23 cellular contexts compared by ENCODE assay signal in the genomic region with DNA sequence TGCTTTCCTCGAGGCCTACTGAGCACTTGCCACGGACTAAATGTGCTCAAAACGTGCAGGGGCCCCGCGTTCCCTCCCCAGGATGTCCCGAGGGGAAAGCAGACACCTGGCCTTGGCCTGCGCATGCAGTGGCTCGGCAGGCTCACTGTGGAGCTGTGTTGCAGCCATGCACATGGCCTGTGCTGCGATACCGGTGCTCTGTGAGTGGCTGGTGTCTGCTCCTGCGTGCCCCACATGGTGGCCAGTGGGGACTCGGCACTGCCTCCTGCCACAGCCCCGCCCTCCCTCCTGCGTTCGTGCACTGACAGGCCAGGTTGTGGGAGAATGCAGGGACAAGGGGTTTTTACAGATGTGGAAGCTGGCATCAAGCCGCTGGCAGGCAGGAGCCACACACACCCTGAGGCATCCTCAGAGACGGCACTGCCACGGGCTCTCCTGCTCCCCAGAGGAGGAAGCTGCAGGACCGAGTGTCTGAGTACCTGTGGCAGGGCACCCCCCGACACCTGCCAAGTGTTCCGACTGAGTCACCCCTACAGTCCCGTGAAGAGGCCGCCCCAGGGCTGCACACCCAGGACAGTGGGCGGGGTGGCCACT. TPM values are rescaled to one million over a fixed set of nuclear protein-coding genes. Genes with fewer than 3 reads are reported as not detected.
A peak's percentile ranks its signal among the peaks of the same experiment; 100 is the strongest.
DNase-seq lines count a peak whose midpoint lies in the region; ATAC-seq, FAIRE-seq and TF ChIP-seq lines count a peak whose summit lies in the region.
"Had no signal": no experiment of that assay in that cellular context is flagged by ENCODE, and none has a peak within 500 bp of the region (broad histone marks: within the 10 kb centered on the region; RNA-seq: fewer than 3 reads in every experiment).

No MANE protein-coding gene starts in this region.

- FAIRE-seq in keratinocyte (lab: Jason Lieb, UNC): no peak
- FAIRE-seq: A204.1, bronchial epithelial cell, endothelial cell of umbilical vein had no signal

- CTCF ChIA-PET in T-cell (lab: Charles Lee): no interaction called here

- no peaks in the 10 kb centered on the region for H3K9me3 Mint-ChIP-seq in T-cell
- H3K9me3 Mint-ChIP-seq: IgD-negative memory B cell had no signal

- H3K27ac ChIP-seq in keratinocyte (ENCODE audit: control insufficient read depth, insufficient read depth, low read length) (no peak overlapping the region), adrenal gland (no peak overlapping the region)
- H3K27ac ChIP-seq: HL-60 had no signal

- POLR2A ChIA-PET in T-cell (lab: Charles Lee): no interaction called here

- no peak overlapping the region for H3K9ac ChIP-seq in keratinocyte (ENCODE audit: control insufficient read depth, extremely low read depth, insufficient read depth, low read length)

- dilution Hi-C loops in keratinocyte (cut with MboI; ENCODE audit: extremely low pct_ligation_motif_present, low sequenced_read_pairs): no loop called here

- no peaks in the 10 kb centered on the region for H3K27me3 Mint-ChIP-seq in T-cell
- H3K27me3 Mint-ChIP-seq: IgD-negative memory B cell had no signal

- H3K4me1 ChIP-seq in BE2C: no peaks in the 10 kb centered on the region
- peaks cover 12% of the 10 kb centered on the region for H3K4me1 ChIP-seq in keratinocyte (ENCODE audit: control insufficient read depth, extremely low read depth, insufficient read depth, low read length)
- no peaks in the 10 kb centered on the region for H3K4me1 ChIP-seq in adrenal gland (replicated peaks in 1 of 2)

- WGBS in adrenal gland, 4 donors: 64 to 83% (median 78%) methylated on average over 10 to 24 of the region's 24 CpGs

- peaks cover 18% of the 10 kb centered on the region for H3K36me3 Mint-ChIP-seq in T-cell
- H3K36me3 Mint-ChIP-seq: IgD-negative memory B cell had no signal

- no peak for ATAC-seq in T-cell (replicated peaks in 1 of 4)
- no peak for ATAC-seq in HG02642 (IDR thresholded peaks at IDR 0.05; ENCODE audit: poor library complexity, unreplicated experiment)

- H3K9me3 ChIP-seq in BE2C (no peaks in the 10 kb centered on the region), keratinocyte (ENCODE audit: control insufficient read depth, low read depth, low read length) (no peaks in the 10 kb centered on the region), adrenal gland (replicated peaks in 1 of 3) (no peaks in the 10 kb centered on the region)

- no peaks in the 10 kb centered on the region for H4K20me1 ChIP-seq in keratinocyte (ENCODE audit: control insufficient read depth, extremely low read depth, insufficient read depth, low read length)

- H3K79me2 ChIP-seq in keratinocyte (ENCODE audit: control insufficient read depth, insufficient read depth, low read length): no peaks in the 10 kb centered on the region

- H3K4me2 ChIP-seq in keratinocyte (ENCODE audit: control insufficient read depth, extremely low read depth, insufficient read depth, low read depth, low read length): peak overlapping the region; percentile 37

- intact Hi-C loops in adrenal gland (cut with DNase I): loop anchor here in 1 of 2 donors (5.0 kb wide), 1 partner anchor 242 kb away; no protein-coding TSS in a partner anchor

- DNase-seq in NCI-H2171 treated with DMSO at 0.1 percent for 48 hours (lab: John Stamatoyannopoulos, UW) (peak; percentile 14), NCI-H2171 (lab: John Stamatoyannopoulos, UW) (no peak), BE2C (peak; percentile 73), T-cell (no peak), keratinocyte (ENCODE audit: low read depth, low spot score) (no peak), medulla oblongata (ENCODE audit: extremely low spot score) (no peak), adrenal gland (no peak)
- DNase-seq: activated CD4-positive, alpha-beta T cell treated with anti-CD3 and anti-CD28 coated beads for 1 hour; activated effector memory CD4-positive, alpha-beta T cell treated with Interleukin-2 at 50 U/mL for 16 hours; amniotic stem cell; MM.1S; NCI-H1694; NCI-H226; occipital lobe; stimulated activated CD8-positive, alpha-beta memory T cell treated with anti-CD3 and anti-CD28 coated beads, Interleukin-4, amount 100 ng/mL, for 48 hours had no signal

- H3K27ac Mint-ChIP-seq in T-cell: peak overlapping the region; percentile 19 to 72
- H3K27ac Mint-ChIP-seq: IgD-negative memory B cell had no signal

- no peak for TF ChIP-seq CTCF in BE2C (IDR thresholded peaks at IDR 0.05; ENCODE audit: low read depth, low read length)
- no peak for TF ChIP-seq CTCF in keratinocyte (optimal IDR thresholded peaks at IDR 0.05 in 1 of 3, IDR thresholded peaks at IDR 0.05 in 1 of 3, conservative IDR thresholded peaks at IDR 0.05 in 1 of 3; ENCODE audit: extremely low read depth in 1 of 3, insufficient read depth in 2 of 3, low read length in 3 of 3)
- TF ChIP-seq CTCF in adrenal gland (IDR thresholded peaks at IDR 0.05): no peak

- peaks cover 9 to 21% (median 17%) of the 10 kb centered on the region in 3 donors for H3K4me1 Mint-ChIP-seq in T-cell

- TF ChIP-seq POLR2A in adrenal gland (IDR thresholded peaks at IDR 0.05): no peak

- no peak overlapping the region for H3K4me3 Mint-ChIP-seq in T-cell

- H3K27me3 ChIP-seq in BE2C: 0 out of 2 replicates have a peak, but pooled peaks cover 3% of the 10 kb centered on the region
- peaks cover 87% of the 10 kb centered on the region for H3K27me3 ChIP-seq in keratinocyte (ENCODE audit: control insufficient read depth, extremely low read depth, insufficient read depth, low read length)
- H3K27me3 ChIP-seq in adrenal gland: no peaks in the 10 kb centered on the region

- H2AFZ ChIP-seq in keratinocyte (ENCODE audit: control insufficient read depth, low read length): no peak overlapping the region

- H3K4me3 ChIP-seq in BE2C (ENCODE audit: low read depth, low read length) (no peak overlapping the region), keratinocyte (ENCODE audit: control insufficient read depth in 2 of 3, extremely low read depth in 1 of 3, insufficient read depth in 2 of 3, low read depth in 1 of 3, low read length in 3 of 3) (peak overlapping the region in 1 of 3 experiments; percentile 7), adrenal gland (no peak overlapping the region)

- H3K36me3 ChIP-seq in BE2C: no peaks in the 10 kb centered on the region
- H3K36me3 ChIP-seq in keratinocyte (ENCODE audit: control insufficient read depth in 2 of 2, extremely low read depth in 1 of 2, insufficient read depth in 2 of 2, low read length in 2 of 2): no peaks in the 10 kb centered on the region
- no peaks in the 10 kb centered on the region for H3K36me3 ChIP-seq in adrenal gland (replicated peaks in 1 of 2)

- no peaks in the 10 kb centered on the region for H3K9me1 ChIP-seq in keratinocyte (ENCODE audit: control insufficient read depth, extremely low read depth, insufficient read depth, low read length)

RNA-seq across cellular contexts. Expression of a gene that starts 16.9 kb away (rescaled TPM):
- polyA plus RNA-seq in BE2C (2012; ENCODE audit: insufficient read depth, insufficient read length, low read depth): 217 TPM
- 10 to 100 TPM; 73.4 to 91.1 (median 90.2) TPM for total RNA-seq in T-cell
- polyA plus RNA-seq in keratinocyte: 132 to 140 TPM (median 137 TPM) in 3 replicates
- 97.7 TPM for polyA plus RNA-seq in keratinocyte (2011; ENCODE audit: low read depth)
- 114 and 141 TPM in 2 replicates for polyA plus RNA-seq in keratinocyte (2011; cell fraction: cytosol; rRNA removed)
- 152 and 154 TPM in 2 replicates for polyA plus RNA-seq in keratinocyte (2011; cell fraction: nucleus; rRNA removed)
- 111 and 120 TPM in 2 replicates for polyA plus RNA-seq in keratinocyte (2012; ENCODE audit: low replicate concordance)
- polyA minus RNA-seq in keratinocyte: 69.3 to 118 TPM (median 90.8 TPM) in 3 replicates
- polyA minus RNA-seq in keratinocyte (2011; cell fraction: cytosol; rRNA and poly(A)+ RNA removed): 232 TPM
- polyA minus RNA-seq in keratinocyte (2011; cell fraction: nucleus; rRNA and poly(A)+ RNA removed): 92.1 and 106 TPM in 2 replicates
- 100 to 1,000 TPM; 114 to 467 (median 251) TPM for total RNA-seq in adrenal gland
- polyA plus RNA-seq in adrenal gland: 100 to 1,000 TPM; 110 to 138 (median 118) TPM

RNA-seq across cellular contexts. Expression of a gene that starts 30.3 kb away (rescaled TPM):
- not detected for polyA plus RNA-seq in BE2C (2012; ENCODE audit: insufficient read depth, insufficient read length, low read depth)
- total RNA-seq in T-cell (100 to 1,000 TPM; 249 to 498 (median 304) TPM), adrenal gland (100 to 1,000 TPM in 4 of 8 donors, 10 to 100 TPM in 4; 68.2 to 212 (median 120) TPM)
- polyA plus RNA-seq in keratinocyte (0.55 to 0.86 TPM (median 0.72 TPM) in 3 replicates), adrenal gland (100 to 1,000 TPM in 2 of 3 donors, 10 to 100 TPM in 1; 10.9 to 249 (median 101) TPM)
- not detected for polyA plus RNA-seq in keratinocyte (2011; ENCODE audit: low read depth)
- 0.29 and 1.0 TPM in 2 replicates for polyA plus RNA-seq in keratinocyte (2011; cell fraction: cytosol; rRNA removed)
- polyA plus RNA-seq in keratinocyte (2011; cell fraction: nucleus; rRNA removed): 2.0 and 2.7 TPM in 2 replicates
- polyA plus RNA-seq in keratinocyte (2012; ENCODE audit: low replicate concordance): 0.17 and 1.0 TPM in 2 replicates
- polyA minus RNA-seq in keratinocyte: 0.40 to 3.1 TPM (median 1.4 TPM) in 3 replicates
- polyA minus RNA-seq in keratinocyte (2011; cell fraction: cytosol; rRNA and poly(A)+ RNA removed): 6.5 TPM
- 3.8 and 6.5 TPM in 2 replicates for polyA minus RNA-seq in keratinocyte (2011; cell fraction: nucleus; rRNA and poly(A)+ RNA removed)
- total RNA-seq: G401 had no signal
- polyA plus RNA-seq: BJ had no signal

RNA-seq across cellular contexts. Expression of a gene that starts 49.4 kb away (rescaled TPM):
- 105 TPM for polyA plus RNA-seq in BE2C (2012; ENCODE audit: insufficient read depth, insufficient read length, low read depth)
- 10 to 100 TPM; 16.7 to 32.2 (median 26.7) TPM for total RNA-seq in T-cell
- polyA plus RNA-seq in keratinocyte: 18.5 to 26.8 TPM (median 21.8 TPM) in 3 replicates
- polyA plus RNA-seq in keratinocyte (2011; ENCODE audit: low read depth): 10.9 TPM
- polyA plus RNA-seq in keratinocyte (2011; cell fraction: cytosol; rRNA removed): 11.7 and 37.9 TPM in 2 replicates
- polyA plus RNA-seq in keratinocyte (2011; cell fraction: nucleus; rRNA removed): 12.2 and 16.0 TPM in 2 replicates
- polyA plus RNA-seq in keratinocyte (2012; ENCODE audit: low replicate concordance): 19.1 and 41.5 TPM in 2 replicates
- polyA minus RNA-seq in keratinocyte: 5.5 to 8.2 TPM (median 6.2 TPM) in 3 replicates
- 43.4 TPM for polyA minus RNA-seq in keratinocyte (2011; cell fraction: cytosol; rRNA and poly(A)+ RNA removed)
- polyA minus RNA-seq in keratinocyte (2011; cell fraction: nucleus; rRNA and poly(A)+ RNA removed): 9.0 and 9.2 TPM in 2 replicates
- total RNA-seq in adrenal gland: 10 to 100 TPM; 11.1 to 45.3 (median 26.6) TPM
- polyA plus RNA-seq in adrenal gland: 10 to 100 TPM; 13.1 to 22.8 (median 21.4) TPM

Comparison
In these comparisons a context has a peak if more than half of its experiments do, and no peak if none do; other contexts are left out.
1. DNase-seq: peak in NCI-H2171 treated with DMSO at 0.1 percent for 48 hours (single experiment) and BE2C (single experiment); none in NCI-H2171 (single experiment), T-cell (0 of 34), keratinocyte (single experiment), medulla oblongata (single experiment) and adrenal gland (0 of 7).